In the genomic region with DNA sequence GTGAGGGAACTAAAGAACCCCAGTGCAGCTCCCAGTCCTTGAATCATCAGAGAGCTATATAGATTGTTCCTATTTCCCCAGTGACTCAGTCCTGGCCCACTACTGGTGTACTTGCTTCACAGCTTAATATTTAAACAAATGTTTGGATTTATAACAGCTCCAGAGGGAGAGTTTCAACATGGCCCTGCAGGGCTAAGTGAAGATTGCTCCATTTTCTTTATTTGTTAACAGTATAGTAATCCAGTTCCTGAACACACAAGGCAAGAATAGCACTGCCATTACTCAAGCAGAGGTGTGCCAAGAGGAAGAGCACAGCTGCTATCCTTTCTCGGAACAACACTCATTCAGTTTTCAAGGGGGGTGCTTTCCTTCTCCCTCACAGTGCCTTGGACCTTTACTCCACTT, we compare ENCODE assay signal across 9 cellular contexts. TPM values are rescaled to one million over a fixed set of nuclear protein-coding genes. Genes with fewer than 3 reads are reported as not detected.
DNase-seq lines count a peak whose midpoint lies in the region; ATAC-seq and TF ChIP-seq lines count a peak whose summit lies in the region.
"Had no signal": no experiment of that assay in that cellular context is flagged by ENCODE, and none has a peak within 500 bp of the region (broad histone marks: within the 10 kb centered on the region; RNA-seq: fewer than 3 reads in every experiment).

No MANE protein-coding gene starts in this region.

- peaks cover 65% of the 10 kb centered on the region for H3K4me1 Mint-ChIP-seq in MCF 10A (ENCODE audit: insufficient read depth, unreplicated experiment)
- H3K4me1 Mint-ChIP-seq: neural crest cell had no signal

- H3K36me3 ChIP-seq in right lobe of liver = no peaks in the 10 kb centered on the region

- no peaks in the 10 kb centered on the region for H3K9me3 Mint-ChIP-seq in MCF 10A (ENCODE audit: unreplicated experiment)
- H3K9me3 Mint-ChIP-seq: neural crest cell had no signal

- BruUV-seq in MCF 10A (replicated peaks; lab: Mats Ljungman, UMichigan) = no TSS peak

- peaks cover 0 to 54% (median 20%) of the 10 kb centered on the region in 4 donors for H3K4me1 ChIP-seq in right lobe of liver

- peaks cover 8% of the 10 kb centered on the region for H3K36me3 Mint-ChIP-seq in MCF 10A (ENCODE audit: insufficient read depth, unreplicated experiment)

- ATAC-seq in right lobe of liver = peak; percentile 73 to 89 (median 85)
- no peak for ATAC-seq in stimulated activated naive CD8-positive, alpha-beta T cell treated with anti-CD3 and anti-CD28 coated beads, Interleukin-15, Interleukin-2, amounts not matched to agents 100 U/mL and 50 U/mL, for 24 hours
- ATAC-seq in HG03469 (IDR thresholded peaks at IDR 0.05; ENCODE audit: unreplicated experiment) = no peak
- ATAC-seq in HG03108 (IDR thresholded peaks at IDR 0.05; ENCODE audit: unreplicated experiment) = no peak

- POLR2A ChIA-PET in MCF 10A (lab: Yijun Ruan, JAX) = interaction anchor here (0.5 to 5.3 kb wide), 13 partner anchors 10 to 1270 kb away, joined by 3 to 51 read pairs (median 4); a partner anchor contains a TSS

- H3K27ac ChIP-seq in 22Rv1 (peak overlapping the region; percentile 38), right lobe of liver (peak overlapping the region; percentile 49 to 65 (median 58))

- H3K9me3 ChIP-seq in right lobe of liver = no peaks in the 10 kb centered on the region

- no peaks in the 10 kb centered on the region for H3K27me3 ChIP-seq in right lobe of liver

- H3K4me3 Mint-ChIP-seq in MCF 10A (ENCODE audit: unreplicated experiment) = peak overlapping the region; percentile 52
- H3K4me3 Mint-ChIP-seq: neural crest cell had no signal

- TF ChIP-seq POLR2A in right lobe of liver (IDR thresholded peaks at IDR 0.05) = peak; percentile 71

- H3K27ac Mint-ChIP-seq in MCF 10A (ENCODE audit: low read depth, unreplicated experiment) = peak overlapping the region; percentile 91

- TF ChIP-seq CTCF in 22Rv1 (IDR thresholded peaks at IDR 0.05) (no peak), MCF 10A (IDR thresholded peaks at IDR 0.05; ENCODE audit: unreplicated experiment) (peak; percentile 7), right lobe of liver (IDR thresholded peaks at IDR 0.05) (peak in 1 of 4 donors; percentile 6)

- no peaks in the 10 kb centered on the region for H3K27me3 Mint-ChIP-seq in MCF 10A (ENCODE audit: insufficient read depth, unreplicated experiment)

- CTCF ChIA-PET in MCF 10A (lab: Yijun Ruan, JAX) = interaction anchor here (0.5 to 1.7 kb wide), 6 partner anchors 27 to 478 kb away, joined by 3 to 9 read pairs (median 3); no protein-coding TSS in a partner anchor

- H3K4me3 ChIP-seq in right lobe of liver = no peak overlapping the region

- 0% methylated on average over 1 of the region's 1 CpG for WGBS in right lobe of liver (ENCODE audit: insufficient coverage, low coverage, low lambda C conversion rate, missing lambda C conversion rate)

- intact Hi-C loops in MCF 10A (cut with micrococcal nuclease) = no loop called here
- intact Hi-C loops in right lobe of liver (cut with DNase I) = no loop called here

- DNase-seq in HT-29 (ENCODE audit: low spot score) (peak; percentile 57), MCF 10A (ENCODE audit: unreplicated experiment) (peak; percentile 97), right lobe of liver (peak in 1 of 3 donors; percentile 64), cerebellar nuclear complex (lab: John Stamatoyannopoulos, UW) (no peak)
- DNase-seq in stimulated activated naive CD8-positive, alpha-beta T cell treated with anti-CD3 and anti-CD28 coated beads, Interleukin-15, Interleukin-2, amounts not matched to agents 100 U/mL and 50 U/mL, for 24 hours = no peak

RNA-seq across cellular contexts. Expression of a gene that starts 6.5 kb away (rescaled TPM):
- 14.5 and 20.2 TPM in 2 replicates for total RNA-seq in HT-29 (2014; rRNA removed; shearing (Covaris generic))
- total RNA-seq in MCF 10A (2022) = 49.8 and 75.0 TPM in 2 replicates
- 10 to 100 TPM; 34.2 to 77.7 (median 49.1) TPM for total RNA-seq in right lobe of liver
- total RNA-seq: neural crest cell had no signal

RNA-seq across cellular contexts. Expression of a gene that starts 54.2 kb away (rescaled TPM):
- 18.5 and 25.4 TPM in 2 replicates for total RNA-seq in HT-29 (2014; rRNA removed; shearing (Covaris generic))
- 54.6 and 68.5 TPM in 2 replicates for total RNA-seq in MCF 10A (2022)
- total RNA-seq in right lobe of liver = 10 to 100 TPM; 15.9 to 33.7 (median 24.3) TPM

Comparison
In these comparisons a context has a peak if more than half of its experiments do, and no peak if none do; other contexts are left out.
1. DNase-seq: peak in HT-29 (single experiment) and MCF 10A (single experiment); none in cerebellar nuclear complex (0 of 2) and stimulated activated naive CD8-positive, alpha-beta T cell treated with anti-CD3 and anti-CD28 coated beads, Interleukin-15, Interleukin-2, amounts not matched to agents 100 U/mL and 50 U/mL, for 24 hours (single experiment).
2. ATAC-seq: peak in right lobe of liver (4 of 4); none in stimulated activated naive CD8-positive, alpha-beta T cell treated with anti-CD3 and anti-CD28 coated beads, Interleukin-15, Interleukin-2, amounts not matched to agents 100 U/mL and 50 U/mL, for 24 hours (single experiment), HG03469 (single experiment) and HG03108 (single experiment).